ENCODE assay signal across 27 cellular contexts in the genomic region with DNA sequence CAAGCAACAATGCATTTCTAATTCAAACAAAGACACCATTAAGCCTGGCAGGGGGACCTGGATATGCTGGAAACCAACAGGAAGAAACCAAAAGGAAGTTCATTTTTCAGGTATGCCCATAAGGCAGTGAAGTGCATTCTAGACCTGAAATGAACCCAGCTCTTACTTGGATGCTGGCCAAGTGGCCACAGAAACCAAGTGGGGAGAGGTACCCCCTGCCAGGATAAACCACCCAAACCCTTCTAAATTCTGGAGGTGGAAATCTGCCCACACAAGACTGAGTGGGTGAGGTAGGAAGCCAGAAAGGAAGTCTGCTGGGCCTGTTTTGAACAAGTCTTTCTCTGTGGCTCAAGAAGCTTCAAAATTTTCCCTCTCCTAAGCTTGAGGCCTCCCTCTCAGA. TPM values are rescaled to one million over a fixed set of nuclear protein-coding genes. Genes with fewer than 3 reads are reported as not detected.
"Had no signal": no experiment of that assay in that cellular context is flagged by ENCODE, and none has a peak within 500 bp of the region (broad histone marks: within the 10 kb centered on the region; RNA-seq: fewer than 3 reads in every experiment).

No MANE protein-coding gene starts in this region.

- H3K9me3 ChIP-seq: neutrophil, testis, tibial nerve, upper lobe of right lung, vagina had no signal

- H3K4me1 ChIP-seq: testis, tibial nerve, upper lobe of right lung, vagina had no signal

- H3K4me1 Mint-ChIP-seq: stimulated activated naive CD8-positive, alpha-beta T cell treated with anti-CD3 and anti-CD28 coated beads, Interleukin-15, amount 100 ng/mL, for 72 hours had no signal

- H3K27ac Mint-ChIP-seq: naive thymus-derived CD4-positive, alpha-beta T cell; stimulated activated naive CD8-positive, alpha-beta T cell treated with anti-CD3 and anti-CD28 coated beads, Interleukin-15, amount 100 ng/mL, for 72 hours had no signal

- H3K27ac ChIP-seq: coronary artery, hepatocyte, neutrophil, testis, tibial nerve, upper lobe of right lung, vagina had no signal

- H3K4me2 ChIP-seq: hepatocyte had no signal

- H3K4me3 ChIP-seq: coronary artery, hepatocyte, testis, tibial nerve, upper lobe of right lung, vagina had no signal

- H3K36me3 Mint-ChIP-seq: naive thymus-derived CD4-positive, alpha-beta T cell had no signal

- H3K36me3 ChIP-seq: neutrophil, tibial nerve, upper lobe of right lung, vagina had no signal

- H3K27me3 ChIP-seq: hepatocyte, neutrophil, testis, tibial nerve, upper lobe of right lung, vagina had no signal

- H3K79me2 ChIP-seq: hepatocyte had no signal

- H3K4me3 Mint-ChIP-seq: naive thymus-derived CD4-positive, alpha-beta T cell; stimulated activated naive CD8-positive, alpha-beta T cell treated with anti-CD3 and anti-CD28 coated beads, Interleukin-15, amount 100 ng/mL, for 72 hours had no signal

- FAIRE-seq: small intestine had no signal

- H2AFZ ChIP-seq: hepatocyte had no signal

- DNase-seq: effector CD4-positive, alpha-beta T cell; foreskin melanocyte; head of caudate nucleus; mammary epithelial cell; naive thymus-derived CD4-positive, alpha-beta T cell; right cardiac atrium; small intestine; stimulated activated CD4-positive, alpha-beta T cell treated with anti-CD3 and anti-CD28 coated beads, Interleukin-2, amount 100 ng/mL, for 48 hours; stimulated activated naive CD8-positive, alpha-beta T cell treated with anti-CD3 and anti-CD28 coated beads, Interleukin-15, amount 100 ng/mL, for 72 hours; testis; upper lobe of right lung had no signal

- H3K27me3 Mint-ChIP-seq: stimulated activated naive CD8-positive, alpha-beta T cell treated with anti-CD3 and anti-CD28 coated beads, Interleukin-15, amount 100 ng/mL, for 72 hours had no signal

- H3K9me3 Mint-ChIP-seq: naive thymus-derived CD4-positive, alpha-beta T cell; stimulated activated naive CD8-positive, alpha-beta T cell treated with anti-CD3 and anti-CD28 coated beads, Interleukin-15, amount 100 ng/mL, for 72 hours had no signal

RNA-seq across cellular contexts. Expression of a gene that starts 2.6 kb away (rescaled TPM):
- total RNA-seq: dermis microvascular lymphatic vessel endothelial cell; hepatocyte; kidney epithelial cell; mammary epithelial cell; mesenteric fat pad; mononuclear cell; naive thymus-derived CD4-positive, alpha-beta T cell; osteoblast; pulmonary artery endothelial cell; subcutaneous adipose tissue; tibial nerve; vagina had no signal
- polyA plus RNA-seq: esophagus; hepatocyte; mammary epithelial cell; naive thymus-derived CD4-positive, alpha-beta T cell; neural cell had no signal

RNA-seq across cellular contexts. Expression of a gene that starts 19.0 kb away (rescaled TPM):
- total RNA-seq: dermis microvascular lymphatic vessel endothelial cell, hepatocyte, kidney epithelial cell, left lobe of liver, lower leg skin, mammary epithelial cell, osteoblast, pulmonary artery endothelial cell, right cardiac atrium, tibial nerve had no signal
- polyA plus RNA-seq: hepatocyte, mammary epithelial cell, neural cell, right cardiac atrium had no signal
